In genomic region chr7:93980744-93981479, GRCh38 we compare ENCODE assay signal across 1 cellular context.
TF ChIP-seq lines count a peak whose summit lies in the region.

No MANE protein-coding gene starts in this region.

TF ChIP-seq in WTC11, 78 proteins besides CTCF, POLR2A, EP300 and RAD21 (continued from another document):
- TF ChIP-seq, protein P1, sequence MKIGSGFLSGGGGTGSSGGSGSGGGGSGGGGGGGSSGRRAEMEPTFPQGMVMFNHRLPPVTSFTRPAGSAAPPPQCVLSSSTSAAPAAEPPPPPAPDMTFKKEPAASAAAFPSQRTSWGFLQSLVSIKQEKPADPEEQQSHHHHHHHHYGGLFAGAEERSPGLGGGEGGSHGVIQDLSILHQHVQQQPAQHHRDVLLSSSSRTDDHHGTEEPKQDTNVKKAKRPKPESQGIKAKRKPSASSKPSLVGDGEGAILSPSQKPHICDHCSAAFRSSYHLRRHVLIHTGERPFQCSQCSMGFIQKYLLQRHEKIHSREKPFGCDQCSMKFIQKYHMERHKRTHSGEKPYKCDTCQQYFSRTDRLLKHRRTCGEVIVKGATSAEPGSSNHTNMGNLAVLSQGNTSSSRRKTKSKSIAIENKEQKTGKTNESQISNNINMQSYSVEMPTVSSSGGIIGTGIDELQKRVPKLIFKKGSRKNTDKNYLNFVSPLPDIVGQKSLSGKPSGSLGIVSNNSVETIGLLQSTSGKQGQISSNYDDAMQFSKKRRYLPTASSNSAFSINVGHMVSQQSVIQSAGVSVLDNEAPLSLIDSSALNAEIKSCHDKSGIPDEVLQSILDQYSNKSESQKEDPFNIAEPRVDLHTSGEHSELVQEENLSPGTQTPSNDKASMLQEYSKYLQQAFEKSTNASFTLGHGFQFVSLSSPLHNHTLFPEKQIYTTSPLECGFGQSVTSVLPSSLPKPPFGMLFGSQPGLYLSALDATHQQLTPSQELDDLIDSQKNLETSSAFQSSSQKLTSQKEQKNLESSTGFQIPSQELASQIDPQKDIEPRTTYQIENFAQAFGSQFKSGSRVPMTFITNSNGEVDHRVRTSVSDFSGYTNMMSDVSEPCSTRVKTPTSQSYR (CRISPR knock-in tag; IDR thresholded peaks at IDR 0.05), result no peak
- TF ChIP-seq E2F4 (CRISPR knock-in tag; IDR thresholded peaks at IDR 0.05; ENCODE audit: borderline replicate concordance, low read depth) (no peak), MXD4 (CRISPR knock-in tag; IDR thresholded peaks at IDR 0.05; ENCODE audit: borderline replicate concordance) (no peak), JUN (CRISPR knock-in tag; IDR thresholded peaks at IDR 0.05) (no peak)
- TF ChIP-seq, protein P2, sequence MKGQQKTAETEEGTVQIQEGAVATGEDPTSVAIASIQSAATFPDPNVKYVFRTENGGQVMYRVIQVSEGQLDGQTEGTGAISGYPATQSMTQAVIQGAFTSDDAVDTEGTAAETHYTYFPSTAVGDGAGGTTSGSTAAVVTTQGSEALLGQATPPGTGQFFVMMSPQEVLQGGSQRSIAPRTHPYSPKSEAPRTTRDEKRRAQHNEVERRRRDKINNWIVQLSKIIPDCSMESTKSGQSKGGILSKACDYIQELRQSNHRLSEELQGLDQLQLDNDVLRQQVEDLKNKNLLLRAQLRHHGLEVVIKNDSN (CRISPR knock-in tag; IDR thresholded peaks at IDR 0.05), result no peak
- TF ChIP-seq, protein P3, sequence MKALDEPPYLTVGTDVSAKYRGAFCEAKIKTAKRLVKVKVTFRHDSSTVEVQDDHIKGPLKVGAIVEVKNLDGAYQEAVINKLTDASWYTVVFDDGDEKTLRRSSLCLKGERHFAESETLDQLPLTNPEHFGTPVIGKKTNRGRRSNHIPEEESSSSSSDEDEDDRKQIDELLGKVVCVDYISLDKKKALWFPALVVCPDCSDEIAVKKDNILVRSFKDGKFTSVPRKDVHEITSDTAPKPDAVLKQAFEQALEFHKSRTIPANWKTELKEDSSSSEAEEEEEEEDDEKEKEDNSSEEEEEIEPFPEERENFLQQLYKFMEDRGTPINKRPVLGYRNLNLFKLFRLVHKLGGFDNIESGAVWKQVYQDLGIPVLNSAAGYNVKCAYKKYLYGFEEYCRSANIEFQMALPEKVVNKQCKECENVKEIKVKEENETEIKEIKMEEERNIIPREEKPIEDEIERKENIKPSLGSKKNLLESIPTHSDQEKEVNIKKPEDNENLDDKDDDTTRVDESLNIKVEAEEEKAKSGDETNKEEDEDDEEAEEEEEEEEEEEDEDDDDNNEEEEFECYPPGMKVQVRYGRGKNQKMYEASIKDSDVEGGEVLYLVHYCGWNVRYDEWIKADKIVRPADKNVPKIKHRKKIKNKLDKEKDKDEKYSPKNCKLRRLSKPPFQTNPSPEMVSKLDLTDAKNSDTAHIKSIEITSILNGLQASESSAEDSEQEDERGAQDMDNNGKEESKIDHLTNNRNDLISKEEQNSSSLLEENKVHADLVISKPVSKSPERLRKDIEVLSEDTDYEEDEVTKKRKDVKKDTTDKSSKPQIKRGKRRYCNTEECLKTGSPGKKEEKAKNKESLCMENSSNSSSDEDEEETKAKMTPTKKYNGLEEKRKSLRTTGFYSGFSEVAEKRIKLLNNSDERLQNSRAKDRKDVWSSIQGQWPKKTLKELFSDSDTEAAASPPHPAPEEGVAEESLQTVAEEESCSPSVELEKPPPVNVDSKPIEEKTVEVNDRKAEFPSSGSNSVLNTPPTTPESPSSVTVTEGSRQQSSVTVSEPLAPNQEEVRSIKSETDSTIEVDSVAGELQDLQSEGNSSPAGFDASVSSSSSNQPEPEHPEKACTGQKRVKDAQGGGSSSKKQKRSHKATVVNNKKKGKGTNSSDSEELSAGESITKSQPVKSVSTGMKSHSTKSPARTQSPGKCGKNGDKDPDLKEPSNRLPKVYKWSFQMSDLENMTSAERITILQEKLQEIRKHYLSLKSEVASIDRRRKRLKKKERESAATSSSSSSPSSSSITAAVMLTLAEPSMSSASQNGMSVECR (CRISPR knock-in tag; IDR thresholded peaks at IDR 0.05; ENCODE audit: borderline replicate concordance), result no peak
